In genomic region chr3:12452361-12453330, GRCh38 we compare ENCODE assay signal across 16 cellular contexts.
"Had no signal": no experiment of that assay in that cellular context is flagged by ENCODE, and none has a peak within 500 bp of the region (broad histone marks: within the 10 kb centered on the region; RNA-seq: fewer than 3 reads in every experiment).

No MANE protein-coding gene starts in this region.

- H3K36me3 ChIP-seq: gastroesophageal sphincter, heart right ventricle, stomach had no signal

- H3K27ac Mint-ChIP-seq: activated CD4-positive, alpha-beta T cell treated with anti-CD3 and anti-CD28 coated beads, Interleukin-2, amount 10 ng/mL, durations not matched to agents 24 days and 14 days; activated naive CD8-positive, alpha-beta T cell treated with anti-CD3 and anti-CD28 coated beads, Interleukin-2, amount 50 U/mL, for 24 hours; activated T-helper 1 cell treated with anti-CD3 and anti-CD28 coated beads, Interleukin-12 subunit alpha, Interleukin-12 subunit beta, Interleukin-2, Interleukin-4 antibody, amounts not matched to agents 30 ng/mL and 10 ng/mL and 1 ng/mL, durations not matched to agents 14 hours and 24 hours and 36 hours; natural killer cell treated with Interleukin-12 subunit alpha and Interleukin-12 subunit beta and Interleukin-15 and Interleukin-18, amount 100 ng/mL, for 72 hours; T-helper 17 cell had no signal

- H3K9me3 ChIP-seq: stomach had no signal

- H3K27ac ChIP-seq: dorsolateral prefrontal cortex, gastroesophageal sphincter, heart right ventricle, stomach had no signal

- H3K36me3 Mint-ChIP-seq: natural killer cell treated with Interleukin-12 subunit alpha and Interleukin-12 subunit beta and Interleukin-15 and Interleukin-18, amount 100 ng/mL, for 72 hours had no signal

- H3K27me3 Mint-ChIP-seq: activated naive CD8-positive, alpha-beta T cell treated with anti-CD3 and anti-CD28 coated beads, Interleukin-2, amount 50 U/mL, for 24 hours; T-helper 17 cell had no signal

- H3K4me3 ChIP-seq: dorsolateral prefrontal cortex, gastroesophageal sphincter, heart right ventricle, stomach had no signal

- H3K4me1 ChIP-seq: gastroesophageal sphincter, heart right ventricle, stomach had no signal

- H3K4me1 Mint-ChIP-seq: activated CD4-positive, alpha-beta T cell treated with anti-CD3 and anti-CD28 coated beads, Interleukin-2, amount 10 ng/mL, durations not matched to agents 24 days and 14 days had no signal

- H3K9me3 Mint-ChIP-seq: activated CD4-positive, alpha-beta T cell treated with anti-CD3 and anti-CD28 coated beads, Interleukin-2, amount 10 ng/mL, durations not matched to agents 24 days and 14 days; activated naive CD8-positive, alpha-beta T cell treated with anti-CD3 and anti-CD28 coated beads, Interleukin-2, amount 50 U/mL, for 24 hours; activated T-helper 1 cell treated with anti-CD3 and anti-CD28 coated beads, Interleukin-12 subunit alpha, Interleukin-12 subunit beta, Interleukin-2, Interleukin-4 antibody, amounts not matched to agents 30 ng/mL and 10 ng/mL and 1 ng/mL, durations not matched to agents 14 hours and 24 hours and 36 hours; natural killer cell treated with Interleukin-12 subunit alpha and Interleukin-12 subunit beta and Interleukin-15 and Interleukin-18, amount 100 ng/mL, for 72 hours had no signal

- ATAC-seq: activated naive CD8-positive, alpha-beta T cell treated with anti-CD3 and anti-CD28 coated beads, Interleukin-2, amount 50 U/mL, for 24 hours; gastroesophageal sphincter; left colon; natural killer cell treated with Interleukin-12 subunit alpha and Interleukin-12 subunit beta and Interleukin-15 and Interleukin-18, amount 100 ng/mL, for 72 hours; T-helper 17 cell had no signal

- DNase-seq: activated CD4-positive, alpha-beta T cell treated with anti-CD3 and anti-CD28 coated beads, Interleukin-2, amount 10 ng/mL, durations not matched to agents 24 days and 14 days; activated CD8-positive, alpha-beta memory T cell treated with anti-CD3 and anti-CD28 coated beads, Interleukin-2, amount 50 U/mL, for 48 hours; activated naive CD4-positive, alpha-beta T cell treated with Interleukin-2 at 50 U/mL for 16 hours; activated naive CD8-positive, alpha-beta T cell treated with anti-CD3 and anti-CD28 coated beads, Interleukin-2, amount 50 U/mL, for 24 hours; erythroblast; heart right ventricle; mesenchymal stem cell; occipital lobe; stimulated activated CD4-positive, alpha-beta T cell treated with anti-CD3 and anti-CD28 coated beads, Interleukin-2, amount 100 ng/mL, for 24 hours; stomach; T-helper 17 cell had no signal

- H3K4me3 Mint-ChIP-seq: activated CD4-positive, alpha-beta T cell treated with anti-CD3 and anti-CD28 coated beads, Interleukin-2, amount 10 ng/mL, durations not matched to agents 24 days and 14 days; activated naive CD8-positive, alpha-beta T cell treated with anti-CD3 and anti-CD28 coated beads, Interleukin-2, amount 50 U/mL, for 24 hours; activated T-helper 1 cell treated with anti-CD3 and anti-CD28 coated beads, Interleukin-12 subunit alpha, Interleukin-12 subunit beta, Interleukin-2, Interleukin-4 antibody, amounts not matched to agents 30 ng/mL and 10 ng/mL and 1 ng/mL, durations not matched to agents 14 hours and 24 hours and 36 hours; natural killer cell treated with Interleukin-12 subunit alpha and Interleukin-12 subunit beta and Interleukin-15 and Interleukin-18, amount 100 ng/mL, for 72 hours; T-helper 17 cell had no signal

- H3K27me3 ChIP-seq: dorsolateral prefrontal cortex, heart right ventricle, stomach had no signal
